ENCODE assay signal across 8 cellular contexts in the genomic region with DNA sequence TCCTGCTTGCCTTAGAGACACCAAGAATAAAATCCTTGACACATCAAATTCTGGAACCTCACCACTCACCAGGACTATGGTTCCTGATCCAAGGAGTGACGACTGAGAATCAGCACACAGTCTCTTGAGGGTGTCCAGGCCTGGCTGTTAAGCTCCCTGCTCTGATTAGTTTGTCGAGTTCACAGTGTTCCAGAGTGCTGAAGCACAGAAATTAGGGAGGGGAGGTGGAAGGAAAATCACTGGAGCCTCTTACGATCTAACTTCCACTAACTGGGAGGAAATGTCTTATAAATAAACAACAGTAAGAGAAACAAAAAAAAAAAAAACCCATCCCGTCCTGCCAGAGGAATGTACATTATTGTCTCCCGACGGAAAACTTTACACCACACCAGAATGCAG.
DNase-seq lines count a peak whose midpoint lies in the region; ATAC-seq, FAIRE-seq and TF ChIP-seq lines count a peak whose summit lies in the region.

No MANE protein-coding gene starts in this region.

- TF ChIP-seq CTCF in brain microvascular endothelial cell (IDR thresholded peaks at IDR 0.05; ENCODE audit: low read depth, low read length, missing control alignments) (no peak), kidney (IDR thresholded peaks at IDR 0.05; ENCODE audit: borderline replicate concordance, extremely low read depth, insufficient read depth) (no peak)
- TF ChIP-seq CTCF in CD8-positive, alpha-beta T cell (IDR thresholded peaks at IDR 0.05), result no peak

- in situ Hi-C loops in G401 (cut with HindIII; ENCODE audit: low sequenced_read_pairs), result no loop called here
- in situ Hi-C loops in brain microvascular endothelial cell (cut with HindIII; ENCODE audit: low pct_ligation_motif_present, low sequenced_read_pairs), result no loop called here

- DNase-seq in G401 (ENCODE audit: low spot score) (peak; percentile 43), brain microvascular endothelial cell (peak; percentile 39), kidney (peak; percentile 66), MV-4-11 (lab: John Stamatoyannopoulos, UW) (no peak)
- no peak for DNase-seq in CD8-positive, alpha-beta T cell
- DNase-seq in activated CD8-positive, alpha-beta memory T cell treated with anti-CD3 and anti-CD28 coated beads, Interleukin-2, amount 50 U/mL, for 48 hours, result no peak

- POLR2A ChIA-PET in CD8-positive, alpha-beta T cell (lab: Charles Lee), result no interaction called here

- CTCF ChIA-PET in CD8-positive, alpha-beta T cell (lab: Charles Lee), result no interaction called here

- H3K9me3 ChIP-seq in kidney (ENCODE audit: control insufficient read depth in 1 of 2, low read length in 2 of 2), result no peaks in the 10 kb centered on the region
- H3K9me3 ChIP-seq in CD8-positive, alpha-beta T cell (ENCODE audit: low read length), result no peaks in the 10 kb centered on the region

- H3K4me3 ChIP-seq in brain microvascular endothelial cell (ENCODE audit: low read depth, low read length) (peak overlapping the region; percentile 52), kidney (ENCODE audit: low read length in 2 of 2) (peak overlapping the region; percentile 52 to 54), skin epidermis (peak overlapping the region in 4 of 7 experiments; percentile 11 to 20 (median 16))
- H3K4me3 ChIP-seq in CD8-positive, alpha-beta T cell (ENCODE audit: low read depth, low read length), result no peak overlapping the region

- H3K27me3 Mint-ChIP-seq in CD8-positive, alpha-beta T cell (ENCODE audit: low read depth), result no peaks in the 10 kb centered on the region

- H3K4me1 ChIP-seq in kidney (ENCODE audit: control insufficient read depth in 1 of 2, insufficient read depth in 1 of 2, low read depth in 1 of 2, low read length in 2 of 2), result peaks cover 22 to 43% of the 10 kb centered on the region in 2 donors
- no peaks in the 10 kb centered on the region for H3K4me1 ChIP-seq in CD8-positive, alpha-beta T cell (ENCODE audit: insufficient read depth, low read length)

- H3K4me3 Mint-ChIP-seq in CD8-positive, alpha-beta T cell, result no peak overlapping the region

- H3K36me3 ChIP-seq in brain microvascular endothelial cell (replicated peaks) (no peaks in the 10 kb centered on the region), kidney (ENCODE audit: control insufficient read depth in 1 of 2, insufficient read depth in 2 of 2, low read length in 2 of 2) (no peaks in the 10 kb centered on the region)
- no peaks in the 10 kb centered on the region for H3K36me3 ChIP-seq in CD8-positive, alpha-beta T cell (ENCODE audit: insufficient read depth, low read length)

- no peak for ATAC-seq in GM18867 (IDR thresholded peaks at IDR 0.05; ENCODE audit: unreplicated experiment)
- no peak for ATAC-seq in CD8-positive, alpha-beta T cell

- intact Hi-C loops in kidney (cut with DNase I), result no loop called here
- intact Hi-C loops in CD8-positive, alpha-beta T cell (cut with DNase I, micrococcal nuclease), result no loop called here

- no peak overlapping the region for H3K27ac Mint-ChIP-seq in CD8-positive, alpha-beta T cell

- no peak for FAIRE-seq in kidney (lab: Jason Lieb, UNC)

- H3K27ac ChIP-seq in brain microvascular endothelial cell, result peak overlapping the region; percentile 96
- H3K27ac ChIP-seq in kidney (ENCODE audit: low read depth in 2 of 2, low read length in 2 of 2), result peak overlapping the region; percentile 93 to 96
- peak overlapping the region in 20 of 21 experiments; percentile 20 to 94 (median 80) for H3K27ac ChIP-seq in skin epidermis
- H3K27ac ChIP-seq in CD8-positive, alpha-beta T cell (ENCODE audit: low read depth, low read length), result no peak overlapping the region

- no peaks in the 10 kb centered on the region for H3K9me3 Mint-ChIP-seq in CD8-positive, alpha-beta T cell

- no peaks in the 10 kb centered on the region for H3K27me3 ChIP-seq in brain microvascular endothelial cell (replicated peaks)
- no peaks in the 10 kb centered on the region for H3K27me3 ChIP-seq in CD8-positive, alpha-beta T cell (ENCODE audit: insufficient read depth, low read length)

- H3K4me1 Mint-ChIP-seq in CD8-positive, alpha-beta T cell (ENCODE audit: low read depth), result peaks cover 4% of the 10 kb centered on the region

- H3K9ac ChIP-seq in kidney (ENCODE audit: low read length in 2 of 2), result peak overlapping the region; percentile 14 to 65

- peaks cover 28% of the 10 kb centered on the region for H3K36me3 Mint-ChIP-seq in CD8-positive, alpha-beta T cell

Comparison
In these comparisons a context has a peak if more than half of its experiments do, and no peak if none do; other contexts are left out.
1. DNase-seq: peak in G401 (single experiment), brain microvascular endothelial cell (single experiment) and kidney (single experiment); none in MV-4-11 (single experiment), CD8-positive, alpha-beta T cell (0 of 7) and activated CD8-positive, alpha-beta memory T cell treated with anti-CD3 and anti-CD28 coated beads, Interleukin-2, amount 50 U/mL, for 48 hours (single experiment).